Comparison of ENCODE assay signal across 15 cellular contexts in genomic region chr4:113423631-113424030, GRCh38.
"Had no signal": no experiment of that assay in that cellular context is flagged by ENCODE, and none has a peak within 500 bp of the region (broad histone marks: within the 10 kb centered on the region; RNA-seq: fewer than 3 reads in every experiment).

No MANE protein-coding gene starts in this region.

- H3K4me3 ChIP-seq: left ventricle myocardium inferior had no signal

- H3K36me3 ChIP-seq: left ventricle myocardium inferior had no signal

- H3K4me1 ChIP-seq: left ventricle myocardium inferior, parathyroid adenoma had no signal

- H3K27ac ChIP-seq: left ventricle myocardium inferior, parathyroid adenoma had no signal

- DNase-seq: activated CD4-positive, alpha-beta T cell treated with anti-CD3 and anti-CD28 coated beads, Interleukin-2, amount 10 ng/mL, durations not matched to agents 24 days and 14 days; activated CD4-positive, CD25-positive, alpha-beta regulatory T cell; activated CD8-positive, alpha-beta memory T cell treated with anti-CD3 and anti-CD28 coated beads, Interleukin-2, amount 50 U/mL, for 4 hours; activated CD8-positive, alpha-beta T cell treated with anti-CD3 and anti-CD28 coated beads, Interleukin-2, amount 10 ng/mL, durations not matched to agents 7 days and 5 days; activated effector memory CD4-positive, alpha-beta T cell treated with anti-CD3 and anti-CD28 coated beads, Interleukin-2, amount 50 U/mL, for 16 hours; activated T-cell treated with anti-CD3 and anti-CD28 coated beads, Interleukin-2, amount 50 U/mL, for 48 hours; amniotic stem cell; central memory CD4-positive, alpha-beta T cell; cortex of kidney; effector memory CD4-positive, alpha-beta T cell; erythroblast; left ventricle myocardium inferior; naive thymus-derived CD8-positive, alpha-beta T cell; T-helper 2 cell had no signal
